Comparison of ENCODE assay signal across 1 cellular context in genomic region chr3:158097571-158098553, GRCh38.
TF ChIP-seq lines count a peak whose summit lies in the region.

No MANE protein-coding gene starts in this region.

TF ChIP-seq in GM12878, 131 proteins besides CTCF, POLR2A, EP300 and RAD21 (continued from another document):
- TF ChIP-seq ZBTB40 (IDR thresholded peaks at IDR 0.05; ENCODE audit: borderline replicate concordance) (0 out of 2 replicates have a peak, but pooled peaks have one; percentile 34), BCL3 (IDR thresholded peaks at IDR 0.05; ENCODE audit: borderline replicate concordance, insufficient read depth, low read depth, low read length, poor library complexity, severe bottlenecking) (no peak), CHD2 (IDR thresholded peaks at IDR 0.05; ENCODE audit: borderline replicate concordance, low read depth, low read length) (no peak), GATAD2B (conservative IDR thresholded peaks at IDR 0.05; ENCODE audit: low read depth) (peak; percentile 65; the same call in 1 of the 2 replicates), BCL11A (IDR thresholded peaks at IDR 0.05; ENCODE audit: low read depth, low read length) (no peak), FOXM1 (IDR thresholded peaks at IDR 0.05; ENCODE audit: low read depth, low read length) (no peak), SIN3A (IDR thresholded peaks at IDR 0.05; ENCODE audit: low read depth, low read length) (peak; percentile 66; the same call in 1 of the 2 replicates), BHLHE40 (IDR thresholded peaks at IDR 0.05; ENCODE audit: borderline replicate concordance in 1 of 2, low read depth in 2 of 2, low read length in 1 of 2) (peak; percentile 47 to 70; a peak in 3 of 4 replicates), ZNF687 (IDR thresholded peaks at IDR 0.05) (0 out of 2 replicates have a peak, but pooled peaks have one; percentile 35), TCF12 (IDR thresholded peaks at IDR 0.05; ENCODE audit: low read depth, low read length) (peak; percentile 90), CBFB (IDR thresholded peaks at IDR 0.05; ENCODE audit: low read depth) (no peak), NRF1 (conservative IDR thresholded peaks at IDR 0.05; ENCODE audit: low read depth, low read length) (peak; percentile 95), TCF3 (IDR thresholded peaks at IDR 0.05; ENCODE audit: borderline replicate concordance, insufficient read depth, low read depth, low read length) (peak; percentile 93), DPF2 (IDR thresholded peaks at IDR 0.05) (peak; percentile 44; the same call in 1 of the 2 replicates), NFIC (IDR thresholded peaks at IDR 0.05; ENCODE audit: low read depth, low read length) (no peak), HDAC2 (IDR thresholded peaks at IDR 0.05) (0 out of 2 replicates have a peak, but pooled peaks have one; percentile 78), IKZF1 (conservative IDR thresholded peaks at IDR 0.05) (peak; percentile 95), ZBTB11 (CRISPR knock-in tag; IDR thresholded peaks at IDR 0.05) (no peak), CREM (IDR thresholded peaks at IDR 0.05; ENCODE audit: low read depth) (0 out of 2 replicates have a peak, but pooled peaks have one; percentile 20), RCOR1 (conservative IDR thresholded peaks at IDR 0.05; ENCODE audit: low read depth, low read length) (peak; percentile 92; the same call in 1 of the 2 replicates), TBL1XR1 (IDR thresholded peaks at IDR 0.05; ENCODE audit: low read depth, low read length) (no peak), MEF2A (IDR thresholded peaks at IDR 0.05; ENCODE audit: insufficient read depth, low read depth, low read length) (no peak), HDGF (IDR thresholded peaks at IDR 0.05) (peak; percentile 72; the same call in 1 of the 2 replicates), BMI1 (IDR thresholded peaks at IDR 0.05; ENCODE audit: borderline replicate concordance) (no peak), IRF3 (IDR thresholded peaks at IDR 0.05) (no peak), ASH2L (IDR thresholded peaks at IDR 0.05; ENCODE audit: borderline replicate concordance, low read depth) (peak; percentile 81; the same call in 1 of the 2 replicates), IRF5 (IDR thresholded peaks at IDR 0.05; ENCODE audit: borderline replicate concordance) (no peak), SPI1 (IDR thresholded peaks at IDR 0.05; ENCODE audit: borderline replicate concordance, insufficient read depth, low read depth, low read length) (no peak), IKZF2 (IDR thresholded peaks at IDR 0.05) (peak; percentile 27 to 43; a peak in 2 of 4 replicates), REST (IDR thresholded peaks at IDR 0.05; ENCODE audit: low read depth, low read length) (peak; percentile 100), NBN (IDR thresholded peaks at IDR 0.05) (0 out of 2 replicates have a peak, but pooled peaks have one; percentile 48), MAX (IDR thresholded peaks at IDR 0.05; ENCODE audit: low read depth, low read length) (peak; percentile 69; the same call in 1 of the 2 replicates)
